Comparison of ENCODE assay signal across 2 cellular contexts in genomic region chr9:127936347-127936852, GRCh38.
TF ChIP-seq lines count a peak whose summit lies in the region.

No MANE protein-coding gene starts in this region.

TF ChIP-seq in IMR-90, 13 proteins besides CTCF, POLR2A, EP300 and RAD21:
- no peak for TF ChIP-seq NFE2L2 (IDR thresholded peaks at IDR 0.05; ENCODE audit: low read depth, low read length)
- TF ChIP-seq, protein P1, sequence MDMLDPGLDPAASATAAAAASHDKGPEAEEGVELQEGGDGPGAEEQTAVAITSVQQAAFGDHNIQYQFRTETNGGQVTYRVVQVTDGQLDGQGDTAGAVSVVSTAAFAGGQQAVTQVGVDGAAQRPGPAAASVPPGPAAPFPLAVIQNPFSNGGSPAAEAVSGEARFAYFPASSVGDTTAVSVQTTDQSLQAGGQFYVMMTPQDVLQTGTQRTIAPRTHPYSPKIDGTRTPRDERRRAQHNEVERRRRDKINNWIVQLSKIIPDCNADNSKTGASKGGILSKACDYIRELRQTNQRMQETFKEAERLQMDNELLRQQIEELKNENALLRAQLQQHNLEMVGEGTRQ (IDR thresholded peaks at IDR 0.05; ENCODE audit: low read depth, low read length), result no peak
- no peak for TF ChIP-seq FOS (IDR thresholded peaks at IDR 0.05; ENCODE audit: low read depth, low read length)
- TF ChIP-seq CHD1 (IDR thresholded peaks at IDR 0.05; ENCODE audit: low read depth, low read length), result no peak
- TF ChIP-seq CEBPB (IDR thresholded peaks at IDR 0.05; ENCODE audit: low read depth, low read length), result no peak
- no peak for TF ChIP-seq RFX5 (IDR thresholded peaks at IDR 0.05; ENCODE audit: low read depth, low read length)
- TF ChIP-seq, protein P2, sequence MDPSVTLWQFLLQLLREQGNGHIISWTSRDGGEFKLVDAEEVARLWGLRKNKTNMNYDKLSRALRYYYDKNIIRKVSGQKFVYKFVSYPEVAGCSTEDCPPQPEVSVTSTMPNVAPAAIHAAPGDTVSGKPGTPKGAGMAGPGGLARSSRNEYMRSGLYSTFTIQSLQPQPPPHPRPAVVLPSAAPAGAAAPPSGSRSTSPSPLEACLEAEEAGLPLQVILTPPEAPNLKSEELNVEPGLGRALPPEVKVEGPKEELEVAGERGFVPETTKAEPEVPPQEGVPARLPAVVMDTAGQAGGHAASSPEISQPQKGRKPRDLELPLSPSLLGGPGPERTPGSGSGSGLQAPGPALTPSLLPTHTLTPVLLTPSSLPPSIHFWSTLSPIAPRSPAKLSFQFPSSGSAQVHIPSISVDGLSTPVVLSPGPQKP (IDR thresholded peaks at IDR 0.05; ENCODE audit: borderline replicate concordance, low read depth, low read length), result no peak
- no peak for TF ChIP-seq MAFK (IDR thresholded peaks at IDR 0.05; ENCODE audit: low read depth, low read length)
- no peak for TF ChIP-seq SMC3 (IDR thresholded peaks at IDR 0.05; ENCODE audit: low read depth, low read length)
- no peak for TF ChIP-seq MAZ (IDR thresholded peaks at IDR 0.05; ENCODE audit: borderline replicate concordance, low read depth, low read length)
- TF ChIP-seq RCOR1 (IDR thresholded peaks at IDR 0.05; ENCODE audit: insufficient replicate concordance, low read length), result no peak
- no peak for TF ChIP-seq MXI1 (IDR thresholded peaks at IDR 0.05; ENCODE audit: borderline replicate concordance, low read depth, low read length)
- TF ChIP-seq BHLHE40 (IDR thresholded peaks at IDR 0.05; ENCODE audit: low read depth, low read length), result no peak

TF ChIP-seq in K562, 482 proteins besides CTCF, POLR2A, EP300 and RAD21:
- TF ChIP-seq POLR2G (IDR thresholded peaks at IDR 0.05; ENCODE audit: low read depth, low read length), result 0 out of 2 replicates have a peak, but pooled peaks have one; percentile 16
- no peak for TF ChIP-seq YY1 (IDR thresholded peaks at IDR 0.05; ENCODE audit: borderline replicate concordance in 1 of 3, control insufficient read depth in 1 of 3, extremely low read depth in 1 of 3, insufficient read depth in 3 of 3, insufficient read length in 1 of 3, insufficient replicate concordance in 2 of 3, low read depth in 1 of 3, low read length in 2 of 3)
